Comparison of ENCODE assay signal across 1 cellular context in the genomic region with DNA sequence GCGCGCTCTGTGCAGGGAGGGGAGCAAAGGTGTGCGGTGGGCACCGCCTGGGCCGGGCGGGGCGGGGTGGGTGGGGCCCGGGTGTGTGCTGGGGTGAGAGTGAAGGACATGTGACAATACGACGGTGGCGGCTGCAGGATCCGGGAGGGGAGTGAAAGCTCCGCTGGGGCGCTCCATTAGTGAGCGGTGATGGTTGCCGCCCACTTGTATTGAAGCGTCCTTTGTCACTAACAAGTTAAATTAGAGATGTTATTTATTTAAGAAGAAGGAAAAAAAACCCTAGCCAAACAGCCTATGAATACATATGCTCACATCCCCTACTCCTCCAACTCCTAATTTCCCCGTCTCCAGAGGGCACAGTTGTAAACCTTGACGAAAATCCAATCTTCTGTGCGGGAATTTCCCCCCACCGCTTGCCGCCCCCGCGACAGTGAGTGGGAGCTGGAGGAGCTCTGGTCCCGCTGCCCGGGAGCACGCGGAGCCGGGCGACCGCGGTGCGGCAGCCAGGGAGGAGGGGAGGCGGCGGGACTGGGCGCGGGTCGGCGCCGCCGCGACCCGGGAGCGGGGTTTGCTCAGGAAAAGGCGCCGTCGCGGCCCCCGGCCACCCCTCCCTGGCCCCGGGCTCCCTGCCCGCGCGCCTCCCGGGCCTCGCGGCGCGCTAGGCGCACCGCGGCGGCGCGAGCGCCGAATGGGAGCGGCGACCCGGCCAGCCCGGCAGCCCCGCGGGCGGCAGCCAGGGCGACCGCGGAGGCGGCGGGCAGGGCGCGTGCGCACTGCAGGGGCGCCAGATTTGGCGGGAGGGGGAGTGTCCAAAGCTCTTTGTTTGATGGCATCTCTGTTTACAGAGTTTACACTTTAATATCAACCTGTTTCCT.
TF ChIP-seq lines count a peak whose summit lies in the region.

Gene MYB (plus strand): TSS at position 851 of the 875 bp plus-strand sequence. CDS start 206 bp downstream, outside the sequence.

TF ChIP-seq in HEK293, 187 proteins besides CTCF, POLR2A, EP300 and RAD21 (continued from another document and continues in another):
- TF ChIP-seq, protein P1, sequence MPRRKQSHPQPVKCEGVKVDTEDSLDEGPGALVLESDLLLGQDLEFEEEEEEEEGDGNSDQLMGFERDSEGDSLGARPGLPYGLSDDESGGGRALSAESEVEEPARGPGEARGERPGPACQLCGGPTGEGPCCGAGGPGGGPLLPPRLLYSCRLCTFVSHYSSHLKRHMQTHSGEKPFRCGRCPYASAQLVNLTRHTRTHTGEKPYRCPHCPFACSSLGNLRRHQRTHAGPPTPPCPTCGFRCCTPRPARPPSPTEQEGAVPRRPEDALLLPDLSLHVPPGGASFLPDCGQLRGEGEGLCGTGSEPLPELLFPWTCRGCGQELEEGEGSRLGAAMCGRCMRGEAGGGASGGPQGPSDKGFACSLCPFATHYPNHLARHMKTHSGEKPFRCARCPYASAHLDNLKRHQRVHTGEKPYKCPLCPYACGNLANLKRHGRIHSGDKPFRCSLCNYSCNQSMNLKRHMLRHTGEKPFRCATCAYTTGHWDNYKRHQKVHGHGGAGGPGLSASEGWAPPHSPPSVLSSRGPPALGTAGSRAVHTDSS (tag by site-specific recombination; IDR thresholded peaks at IDR 0.05) = no peak
- TF ChIP-seq REPIN1 (tag by site-specific recombination; IDR thresholded peaks at IDR 0.05; ENCODE audit: low read depth) = no peak
- TF ChIP-seq, protein P2, sequence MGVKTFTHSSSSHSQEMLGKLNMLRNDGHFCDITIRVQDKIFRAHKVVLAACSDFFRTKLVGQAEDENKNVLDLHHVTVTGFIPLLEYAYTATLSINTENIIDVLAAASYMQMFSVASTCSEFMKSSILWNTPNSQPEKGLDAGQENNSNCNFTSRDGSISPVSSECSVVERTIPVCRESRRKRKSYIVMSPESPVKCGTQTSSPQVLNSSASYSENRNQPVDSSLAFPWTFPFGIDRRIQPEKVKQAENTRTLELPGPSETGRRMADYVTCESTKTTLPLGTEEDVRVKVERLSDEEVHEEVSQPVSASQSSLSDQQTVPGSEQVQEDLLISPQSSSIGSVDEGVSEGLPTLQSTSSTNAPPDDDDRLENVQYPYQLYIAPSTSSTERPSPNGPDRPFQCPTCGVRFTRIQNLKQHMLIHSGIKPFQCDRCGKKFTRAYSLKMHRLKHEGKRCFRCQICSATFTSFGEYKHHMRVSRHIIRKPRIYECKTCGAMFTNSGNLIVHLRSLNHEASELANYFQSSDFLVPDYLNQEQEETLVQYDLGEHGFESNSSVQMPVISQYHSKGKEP (tag by site-specific recombination; IDR thresholded peaks at IDR 0.05) = no peak
- no peak for TF ChIP-seq ZXDB (tag by site-specific recombination; IDR thresholded peaks at IDR 0.05)
- TF ChIP-seq ZNF16 (tag by site-specific recombination; IDR thresholded peaks at IDR 0.05; ENCODE audit: low read depth) = no peak
- no peak for TF ChIP-seq ZNF510 (tag by site-specific recombination; IDR thresholded peaks at IDR 0.05; ENCODE audit: insufficient replicate concordance)
- TF ChIP-seq, protein P3, sequence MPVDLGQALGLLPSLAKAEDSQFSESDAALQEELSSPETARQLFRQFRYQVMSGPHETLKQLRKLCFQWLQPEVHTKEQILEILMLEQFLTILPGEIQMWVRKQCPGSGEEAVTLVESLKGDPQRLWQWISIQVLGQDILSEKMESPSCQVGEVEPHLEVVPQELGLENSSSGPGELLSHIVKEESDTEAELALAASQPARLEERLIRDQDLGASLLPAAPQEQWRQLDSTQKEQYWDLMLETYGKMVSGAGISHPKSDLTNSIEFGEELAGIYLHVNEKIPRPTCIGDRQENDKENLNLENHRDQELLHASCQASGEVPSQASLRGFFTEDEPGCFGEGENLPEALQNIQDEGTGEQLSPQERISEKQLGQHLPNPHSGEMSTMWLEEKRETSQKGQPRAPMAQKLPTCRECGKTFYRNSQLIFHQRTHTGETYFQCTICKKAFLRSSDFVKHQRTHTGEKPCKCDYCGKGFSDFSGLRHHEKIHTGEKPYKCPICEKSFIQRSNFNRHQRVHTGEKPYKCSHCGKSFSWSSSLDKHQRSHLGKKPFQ (tag by site-specific recombination; IDR thresholded peaks at IDR 0.05) = no peak
- TF ChIP-seq KLF10 (tag by site-specific recombination; IDR thresholded peaks at IDR 0.05) = peak; percentile 77
- TF ChIP-seq ZNF549 (tag by site-specific recombination; IDR thresholded peaks at IDR 0.05) = no peak
- no peak for TF ChIP-seq ZNF449 (tag by site-specific recombination; IDR thresholded peaks at IDR 0.05)
- TF ChIP-seq ZNF335 (tag by site-specific recombination; conservative IDR thresholded peaks at IDR 0.05) = peak; percentile 68; the same call in 1 of the 2 replicates
- no peak for TF ChIP-seq ZNF202 (tag by site-specific recombination; IDR thresholded peaks at IDR 0.05; ENCODE audit: borderline replicate concordance)
- no peak for TF ChIP-seq ZBTB48 (tag by site-specific recombination; IDR thresholded peaks at IDR 0.05)
- no peak for TF ChIP-seq ZNF138 (tag by site-specific recombination; IDR thresholded peaks at IDR 0.05; ENCODE audit: borderline replicate concordance)
- no peak for TF ChIP-seq ZNF239 (tag by site-specific recombination; IDR thresholded peaks at IDR 0.05)
- TF ChIP-seq YY2 (tag by site-specific recombination; IDR thresholded peaks at IDR 0.05) = peak; percentile 16; the same call in 1 of the 2 replicates
- TF ChIP-seq PRDM1 (tag by site-specific recombination; IDR thresholded peaks at IDR 0.05) = peak; percentile 65
- TF ChIP-seq ZNF600 (tag by site-specific recombination; IDR thresholded peaks at IDR 0.05) = peak; percentile 43; the same call in 1 of the 2 replicates
- peak; percentile 51; the same call in 1 of the 2 replicates for TF ChIP-seq ZBTB20 (tag by site-specific recombination; IDR thresholded peaks at IDR 0.05)
- no peak for TF ChIP-seq ZBTB21 (tag by site-specific recombination; IDR thresholded peaks at IDR 0.05)
- no peak for TF ChIP-seq ZNF146 (tag by site-specific recombination; IDR thresholded peaks at IDR 0.05)
- TF ChIP-seq ZNF274 (IDR thresholded peaks at IDR 0.05; ENCODE audit: low read length) = no peak
- TF ChIP-seq ZNF274 (tag by site-specific recombination; IDR thresholded peaks at IDR 0.05; ENCODE audit: borderline replicate concordance) = no peak
- TF ChIP-seq, protein P4, sequence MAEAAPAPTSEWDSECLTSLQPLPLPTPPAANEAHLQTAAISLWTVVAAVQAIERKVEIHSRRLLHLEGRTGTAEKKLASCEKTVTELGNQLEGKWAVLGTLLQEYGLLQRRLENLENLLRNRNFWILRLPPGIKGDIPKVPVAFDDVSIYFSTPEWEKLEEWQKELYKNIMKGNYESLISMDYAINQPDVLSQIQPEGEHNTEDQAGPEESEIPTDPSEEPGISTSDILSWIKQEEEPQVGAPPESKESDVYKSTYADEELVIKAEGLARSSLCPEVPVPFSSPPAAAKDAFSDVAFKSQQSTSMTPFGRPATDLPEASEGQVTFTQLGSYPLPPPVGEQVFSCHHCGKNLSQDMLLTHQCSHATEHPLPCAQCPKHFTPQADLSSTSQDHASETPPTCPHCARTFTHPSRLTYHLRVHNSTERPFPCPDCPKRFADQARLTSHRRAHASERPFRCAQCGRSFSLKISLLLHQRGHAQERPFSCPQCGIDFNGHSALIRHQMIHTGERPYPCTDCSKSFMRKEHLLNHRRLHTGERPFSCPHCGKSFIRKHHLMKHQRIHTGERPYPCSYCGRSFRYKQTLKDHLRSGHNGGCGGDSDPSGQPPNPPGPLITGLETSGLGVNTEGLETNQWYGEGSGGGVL (tag by site-specific recombination; IDR thresholded peaks at IDR 0.05) = peak; percentile 84
- no peak for TF ChIP-seq ZNF558 (tag by site-specific recombination; IDR thresholded peaks at IDR 0.05)
- TF ChIP-seq, protein P5, sequence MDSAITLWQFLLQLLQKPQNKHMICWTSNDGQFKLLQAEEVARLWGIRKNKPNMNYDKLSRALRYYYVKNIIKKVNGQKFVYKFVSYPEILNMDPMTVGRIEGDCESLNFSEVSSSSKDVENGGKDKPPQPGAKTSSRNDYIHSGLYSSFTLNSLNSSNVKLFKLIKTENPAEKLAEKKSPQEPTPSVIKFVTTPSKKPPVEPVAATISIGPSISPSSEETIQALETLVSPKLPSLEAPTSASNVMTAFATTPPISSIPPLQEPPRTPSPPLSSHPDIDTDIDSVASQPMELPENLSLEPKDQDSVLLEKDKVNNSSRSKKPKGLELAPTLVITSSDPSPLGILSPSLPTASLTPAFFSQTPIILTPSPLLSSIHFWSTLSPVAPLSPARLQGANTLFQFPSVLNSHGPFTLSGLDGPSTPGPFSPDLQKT (IDR thresholded peaks at IDR 0.05; ENCODE audit: borderline replicate concordance, low read depth, low read length) = no peak
- no peak for TF ChIP-seq SALL2 (tag by site-specific recombination; IDR thresholded peaks at IDR 0.05; ENCODE audit: borderline replicate concordance)
- no peak for TF ChIP-seq ZNF302 (tag by site-specific recombination; IDR thresholded peaks at IDR 0.05; ENCODE audit: low read depth)
- TF ChIP-seq ZNF248 (tag by site-specific recombination; IDR thresholded peaks at IDR 0.05) = no peak
- TF ChIP-seq ZNF112 (tag by site-specific recombination; IDR thresholded peaks at IDR 0.05) = no peak
- no peak for TF ChIP-seq HOXA7 (CRISPR knock-in tag; IDR thresholded peaks at IDR 0.05; ENCODE audit: borderline replicate concordance)
- TF ChIP-seq ZNF548 (tag by site-specific recombination; IDR thresholded peaks at IDR 0.05) = no peak
- no peak for TF ChIP-seq ZNF571 (tag by site-specific recombination; IDR thresholded peaks at IDR 0.05)
- TF ChIP-seq, protein P6, sequence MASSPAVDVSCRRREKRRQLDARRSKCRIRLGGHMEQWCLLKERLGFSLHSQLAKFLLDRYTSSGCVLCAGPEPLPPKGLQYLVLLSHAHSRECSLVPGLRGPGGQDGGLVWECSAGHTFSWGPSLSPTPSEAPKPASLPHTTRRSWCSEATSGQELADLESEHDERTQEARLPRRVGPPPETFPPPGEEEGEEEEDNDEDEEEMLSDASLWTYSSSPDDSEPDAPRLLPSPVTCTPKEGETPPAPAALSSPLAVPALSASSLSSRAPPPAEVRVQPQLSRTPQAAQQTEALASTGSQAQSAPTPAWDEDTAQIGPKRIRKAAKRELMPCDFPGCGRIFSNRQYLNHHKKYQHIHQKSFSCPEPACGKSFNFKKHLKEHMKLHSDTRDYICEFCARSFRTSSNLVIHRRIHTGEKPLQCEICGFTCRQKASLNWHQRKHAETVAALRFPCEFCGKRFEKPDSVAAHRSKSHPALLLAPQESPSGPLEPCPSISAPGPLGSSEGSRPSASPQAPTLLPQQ (tag by site-specific recombination; IDR thresholded peaks at IDR 0.05) = peak; percentile 63
- TF ChIP-seq ZNF768 (tag by site-specific recombination; IDR thresholded peaks at IDR 0.05) = no peak
- no peak for TF ChIP-seq ZNF623 (tag by site-specific recombination; IDR thresholded peaks at IDR 0.05)
- TF ChIP-seq, protein P7, sequence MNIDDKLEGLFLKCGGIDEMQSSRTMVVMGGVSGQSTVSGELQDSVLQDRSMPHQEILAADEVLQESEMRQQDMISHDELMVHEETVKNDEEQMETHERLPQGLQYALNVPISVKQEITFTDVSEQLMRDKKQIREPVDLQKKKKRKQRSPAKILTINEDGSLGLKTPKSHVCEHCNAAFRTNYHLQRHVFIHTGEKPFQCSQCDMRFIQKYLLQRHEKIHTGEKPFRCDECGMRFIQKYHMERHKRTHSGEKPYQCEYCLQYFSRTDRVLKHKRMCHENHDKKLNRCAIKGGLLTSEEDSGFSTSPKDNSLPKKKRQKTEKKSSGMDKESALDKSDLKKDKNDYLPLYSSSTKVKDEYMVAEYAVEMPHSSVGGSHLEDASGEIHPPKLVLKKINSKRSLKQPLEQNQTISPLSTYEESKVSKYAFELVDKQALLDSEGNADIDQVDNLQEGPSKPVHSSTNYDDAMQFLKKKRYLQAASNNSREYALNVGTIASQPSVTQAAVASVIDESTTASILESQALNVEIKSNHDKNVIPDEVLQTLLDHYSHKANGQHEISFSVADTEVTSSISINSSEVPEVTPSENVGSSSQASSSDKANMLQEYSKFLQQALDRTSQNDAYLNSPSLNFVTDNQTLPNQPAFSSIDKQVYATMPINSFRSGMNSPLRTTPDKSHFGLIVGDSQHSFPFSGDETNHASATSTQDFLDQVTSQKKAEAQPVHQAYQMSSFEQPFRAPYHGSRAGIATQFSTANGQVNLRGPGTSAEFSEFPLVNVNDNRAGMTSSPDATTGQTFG (tag by site-specific recombination; IDR thresholded peaks at IDR 0.05; ENCODE audit: borderline replicate concordance) = no peak
- no peak for TF ChIP-seq ZSCAN5A (tag by site-specific recombination; IDR thresholded peaks at IDR 0.05)
- no peak for TF ChIP-seq YY1 (tag by site-specific recombination; IDR thresholded peaks at IDR 0.05)
- TF ChIP-seq ZNF560 (tag by site-specific recombination; IDR thresholded peaks at IDR 0.05; ENCODE audit: borderline replicate concordance) = no peak
- no peak for TF ChIP-seq ZNF121 (tag by site-specific recombination; IDR thresholded peaks at IDR 0.05)
- TF ChIP-seq ZNF660 (tag by site-specific recombination; IDR thresholded peaks at IDR 0.05) = 0 out of 2 replicates have a peak, but pooled peaks have one; percentile 18
- TF ChIP-seq ZNF610 (tag by site-specific recombination; IDR thresholded peaks at IDR 0.05; ENCODE audit: borderline replicate concordance) = peak; percentile 87
- 0 out of 2 replicates have a peak, but pooled peaks have one; percentile 18 for TF ChIP-seq ZEB2 (tag by site-specific recombination; IDR thresholded peaks at IDR 0.05)
- TF ChIP-seq, protein P8, sequence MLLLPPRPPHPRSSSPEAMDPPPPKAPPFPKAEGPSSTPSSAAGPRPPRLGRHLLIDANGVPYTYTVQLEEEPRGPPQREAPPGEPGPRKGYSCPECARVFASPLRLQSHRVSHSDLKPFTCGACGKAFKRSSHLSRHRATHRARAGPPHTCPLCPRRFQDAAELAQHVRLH (tag by site-specific recombination; IDR thresholded peaks at IDR 0.05) = no peak
